In genomic region chr11:34380696-34381095, GRCh38 we compare ENCODE assay signal across 14 cellular contexts. TPM values are rescaled to one million over a fixed set of nuclear protein-coding genes. Genes with fewer than 3 reads are reported as not detected.
DNase-seq lines count a peak whose midpoint lies in the region; ATAC-seq, FAIRE-seq and TF ChIP-seq lines count a peak whose summit lies in the region.
"Had no signal": no experiment of that assay in that cellular context is flagged by ENCODE, and none has a peak within 500 bp of the region (broad histone marks: within the 10 kb centered on the region; RNA-seq: fewer than 3 reads in every experiment).

No MANE protein-coding gene starts in this region.

- TF ChIP-seq POLR2A in GM12878 (IDR thresholded peaks at IDR 0.05; ENCODE audit: low read depth, low read length) (no peak), Peyer's patch (IDR thresholded peaks at IDR 0.05) (no peak)

- H3K27me3 ChIP-seq in GM12878 (replicated peaks in 1 of 2; ENCODE audit: control insufficient read depth in 2 of 2, insufficient read depth in 2 of 2, low read length in 1 of 2), result no peaks in the 10 kb centered on the region
- peaks cover 3% of the 10 kb centered on the region for H3K27me3 ChIP-seq in osteoblast (ENCODE audit: insufficient read depth, low read length)
- no peaks in the 10 kb centered on the region for H3K27me3 ChIP-seq in Peyer's patch
- no peaks in the 10 kb centered on the region for H3K27me3 ChIP-seq in lower lobe of right lung (ENCODE audit: low read depth)

- no peak for TF ChIP-seq RAD21 in GM12878 (IDR thresholded peaks at IDR 0.05; ENCODE audit: insufficient read depth, low read depth, low read length)

- H3K27ac ChIP-seq in GM12878 (ENCODE audit: control insufficient read depth, insufficient read depth), result no peak overlapping the region
- peak overlapping the region; percentile 37 for H3K27ac ChIP-seq in osteoblast (ENCODE audit: low read depth, low read length)
- no peak overlapping the region for H3K27ac ChIP-seq in Peyer's patch
- no peak overlapping the region for H3K27ac ChIP-seq in lower lobe of right lung
- H3K27ac ChIP-seq: skin epidermis had no signal

- H3K4me1 ChIP-seq in GM12878 (ENCODE audit: control insufficient read depth, insufficient read depth, low read length), result no peaks in the 10 kb centered on the region
- peaks cover 27% of the 10 kb centered on the region for H3K4me1 ChIP-seq in osteoblast (ENCODE audit: insufficient read depth, low read length)
- H3K4me1 ChIP-seq in Peyer's patch, result no peaks in the 10 kb centered on the region
- H3K4me1 ChIP-seq in lower lobe of right lung, result no peaks in the 10 kb centered on the region
- H3K4me1 ChIP-seq: HAP-1 had no signal

- H4K20me1 ChIP-seq in GM12878 (ENCODE audit: control insufficient read depth, insufficient read depth), result no peaks in the 10 kb centered on the region
- no peaks in the 10 kb centered on the region for H4K20me1 ChIP-seq in osteoblast (ENCODE audit: insufficient read depth, low read length)

- peak; percentile 52 for DNase-seq in GM03348 (ENCODE audit: low spot score)
- peak; percentile 82 for DNase-seq in M059J (ENCODE audit: low read depth)
- DNase-seq in GM12878 (ENCODE audit: low read depth, low spot score), result no peak
- DNase-seq in osteoblast (ENCODE audit: insufficient read length, low spot score, missing footprints), result peak; percentile 76
- DNase-seq in Peyer's patch, result no peak
- no peak for DNase-seq in lower lobe of right lung
- DNase-seq: GF-D8; NCI-H1417 treated with DMSO at 0.1 percent for 48 hours; NCI-H2227 treated with DMSO at 0.1 percent for 48 hours; stimulated activated naive CD8-positive, alpha-beta T cell treated with anti-CD3 and anti-CD28 coated beads, Interleukin-15, amount 100 ng/mL, for 72 hours; T-helper 17 cell had no signal

- TF ChIP-seq EP300 in GM12878 (IDR thresholded peaks at IDR 0.05; ENCODE audit: borderline replicate concordance in 1 of 2, control insufficient read depth in 1 of 2, low read depth in 2 of 2, low read length in 2 of 2), result no peak

- SMC1A ChIA-PET in GM12878 (lab: Charles Lee; ENCODE audit: uncharacterized antibody, unreplicated experiment), result no interaction called here

- H2AFZ ChIP-seq in GM12878 (ENCODE audit: control insufficient read depth, low read depth, low read length), result no peak overlapping the region
- no peak overlapping the region for H2AFZ ChIP-seq in osteoblast (ENCODE audit: low read length)

- H3K79me2 ChIP-seq in GM12878 (ENCODE audit: control insufficient read depth, insufficient read depth, low read length) (no peaks in the 10 kb centered on the region), osteoblast (ENCODE audit: insufficient read depth, low read length) (no peaks in the 10 kb centered on the region)

- no peak for FAIRE-seq in GM12878 (lab: Jason Lieb, UNC)

- H3K9me3 ChIP-seq in GM12878 (replicated peaks; ENCODE audit: control insufficient read depth, insufficient read depth, low read length), result peaks cover 5% of the 10 kb centered on the region; the same call in 1 of the 3 replicates
- peaks cover 9% of the 10 kb centered on the region for H3K9me3 ChIP-seq in osteoblast (ENCODE audit: low read depth, low read length)
- peaks cover 0 to 9% (median 3%) of the 10 kb centered on the region in 4 donors for H3K9me3 ChIP-seq in Peyer's patch
- peaks cover 22% of the 10 kb centered on the region for H3K9me3 ChIP-seq in lower lobe of right lung

- no peaks in the 10 kb centered on the region for H3K36me3 ChIP-seq in GM12878 (ENCODE audit: control insufficient read depth in 2 of 2, insufficient read depth in 2 of 2, low read length in 1 of 2)
- no peaks in the 10 kb centered on the region for H3K36me3 ChIP-seq in osteoblast (ENCODE audit: insufficient read depth, low read length)
- no peaks in the 10 kb centered on the region for H3K36me3 ChIP-seq in Peyer's patch
- H3K36me3 ChIP-seq in lower lobe of right lung, result no peaks in the 10 kb centered on the region
- H3K36me3 ChIP-seq: HAP-1 had no signal

- in situ Hi-C loops in GM12878 (cut with MboI), result no loop called here

- H3K4me2 ChIP-seq in GM12878 (ENCODE audit: control insufficient read depth, insufficient read depth), result no peak overlapping the region
- peak overlapping the region; percentile 65 for H3K4me2 ChIP-seq in osteoblast (ENCODE audit: insufficient read depth, low read length)

- ATAC-seq in GM12878 (no peak), GM21360 (IDR thresholded peaks at IDR 0.05; ENCODE audit: unreplicated experiment) (no peak), lower lobe of right lung (no peak)
- ATAC-seq: stimulated activated naive CD8-positive, alpha-beta T cell treated with anti-CD3 and anti-CD28 coated beads, Interleukin-15, amount 100 ng/mL, for 72 hours; T-helper 17 cell had no signal

- no peak overlapping the region for H3K9ac ChIP-seq in GM12878 (ENCODE audit: control insufficient read depth, insufficient read depth, low read length)

- POLR2A ChIA-PET in GM12878 (lab: Charles Lee), result no interaction called here

- intact Hi-C loops in GM12878 (cut with micrococcal nuclease; ENCODE audit: unreplicated experiment), result no loop called here
- intact Hi-C loops in lower lobe of right lung (cut with DNase I), result no loop called here

- CTCF ChIA-PET in GM12878 (lab: Yijun Ruan, JAX), result interaction anchor here (1.0 to 1.9 kb wide), 3 partner anchors 14 to 523 kb away, joined by 3 to 10 read pairs (median 3); no protein-coding TSS in a partner anchor

- RAD21 ChIA-PET in GM12878 (lab: Charles Lee; ENCODE audit: unreplicated experiment), result no interaction called here

- no peak for TF ChIP-seq CTCF in GM12878 (IDR thresholded peaks at IDR 0.05 in 2 of 3, conservative IDR thresholded peaks at IDR 0.05 in 1 of 3; ENCODE audit: control insufficient read depth in 2 of 3, extremely low read depth in 1 of 3, insufficient read depth in 1 of 3, low read depth in 3 of 3, low read length in 3 of 3)
- no peak for TF ChIP-seq CTCF in osteoblast (IDR thresholded peaks at IDR 0.05; ENCODE audit: extremely low read depth, low read depth, low read length)
- TF ChIP-seq CTCF in Peyer's patch (IDR thresholded peaks at IDR 0.05), result no peak
- TF ChIP-seq CTCF in lower lobe of right lung (IDR thresholded peaks at IDR 0.05), result no peak

- no peak overlapping the region for H3K4me3 ChIP-seq in GM12878
- no peak overlapping the region for H3K4me3 ChIP-seq in osteoblast (ENCODE audit: insufficient read depth, low read length)
- H3K4me3 ChIP-seq in Peyer's patch, result no peak overlapping the region
- H3K4me3 ChIP-seq in lower lobe of right lung, result no peak overlapping the region
- H3K4me3 ChIP-seq: HAP-1, skin epidermis had no signal

- WGBS in GM12878 (ENCODE audit: insufficient coverage, insufficient replicate concordance, low lambda C conversion rate, missing lambda C conversion rate), result 0% methylated on average over 2 of the region's 2 CpGs

- BruUV-seq in GM12878 (replicated peaks; lab: Mats Ljungman, UMichigan), result no TSS peak

RNA-seq across cellular contexts. Expression of gene ABTB2, which starts 22.9 kb away (rescaled TPM):
- 1.8 and 3.2 TPM in 2 replicates for total RNA-seq in M059J (2014; rRNA removed; shearing (Covaris generic))
- 8.8 and 9.6 TPM in 2 replicates for total RNA-seq in GM12878 (2013; cell fraction: nucleolus; rRNA removed)
- total RNA-seq in GM12878 (2014; rRNA removed) (0.54 and 1.0 TPM in 2 replicates), GM12878 (2014; rRNA removed; fragmentation: Illumina TruSeq; extraction: Trizol) (0.27 and 0.28 TPM in 2 replicates), GM12878 (2021) (1.6 and 2.1 TPM in 2 replicates), osteoblast (5.1 and 5.9 TPM in 2 replicates), Peyer's patch (10 to 100 TPM in 3 of 4 donors, 1 to 10 TPM in 1; 5.0 to 44.1 (median 33.0) TPM), lower lobe of right lung (2.7 TPM)
- polyA plus RNA-seq in GM12878 (2011; ENCODE audit: low read depth), result 0.81 TPM
- polyA plus RNA-seq in GM12878 (2011; rRNA removed) (0.19 and 0.49 TPM in 2 replicates), GM12878 (2014; fragmentation: Illumina TruSeq; extraction: Trizol) (0.22 and 0.76 TPM in 2 replicates), GM12878 (2014; fragmentation: Nextera tagmentation; extraction: Ambion mirVana) (under 1 TPM; 0.13 to 0.16 TPM), GM12878 (2014; rRNA removed) (1.1 and 1.7 TPM in 2 replicates), GM12878 (2016; fragmentation: Nextera tagmentation; extraction: Ambion mirVana) (1 to 10 TPM in 1 of 2 experiments, under 1 TPM in 1; 0.68 to 1.1 TPM)
- polyA plus RNA-seq in GM12878 (2011; cell fraction: cytosol; rRNA removed), result 0.57 and 0.64 TPM in 2 replicates
- polyA plus RNA-seq in GM12878 (2011; cell fraction: nucleus; rRNA removed), result 2.1 and 2.4 TPM in 2 replicates
- polyA plus RNA-seq in GM12878 (2012), result 1.8 and 2.4 TPM in 2 replicates
- polyA minus RNA-seq in GM12878 (2011; rRNA and poly(A)+ RNA removed), result 0.37 and 0.82 TPM in 2 replicates
- 0.21 and 0.53 TPM in 2 replicates for polyA minus RNA-seq in GM12878 (2011; cell fraction: cytosol; rRNA and poly(A)+ RNA removed)
- 1.3 and 2.4 TPM in 2 replicates for polyA minus RNA-seq in GM12878 (2011; cell fraction: nucleus; rRNA and poly(A)+ RNA removed)

RNA-seq across cellular contexts. Expression of gene CAT, which starts 58.0 kb away (rescaled TPM):
- total RNA-seq in M059J (2014; rRNA removed; shearing (Covaris generic)), result 102 and 121 TPM in 2 replicates
- 45.0 and 47.4 TPM in 2 replicates for total RNA-seq in GM12878 (2013; cell fraction: nucleolus; rRNA removed)
- total RNA-seq in GM12878 (2014; rRNA removed), result 35.0 and 40.8 TPM in 2 replicates
- 31.2 and 32.2 TPM in 2 replicates for total RNA-seq in GM12878 (2014; rRNA removed; fragmentation: Illumina TruSeq; extraction: Trizol)
- 22.4 and 23.8 TPM in 2 replicates for total RNA-seq in GM12878 (2021)
- 19.5 TPM for polyA plus RNA-seq in GM12878 (2011; ENCODE audit: low read depth)
- polyA plus RNA-seq in GM12878 (2011; rRNA removed), result 71.3 and 77.3 TPM in 2 replicates
- polyA plus RNA-seq in GM12878 (2011; cell fraction: cytosol; rRNA removed), result 54.5 and 59.7 TPM in 2 replicates
- polyA plus RNA-seq in GM12878 (2011; cell fraction: nucleus; rRNA removed), result 54.3 and 56.3 TPM in 2 replicates
- polyA plus RNA-seq in GM12878 (2012), result 23.9 and 29.3 TPM in 2 replicates
- 38.8 and 44.3 TPM in 2 replicates for polyA plus RNA-seq in GM12878 (2014; fragmentation: Illumina TruSeq; extraction: Trizol)
- 10 to 100 TPM; 25.1 to 30.5 TPM for polyA plus RNA-seq in GM12878 (2014; fragmentation: Nextera tagmentation; extraction: Ambion mirVana)
- polyA plus RNA-seq in GM12878 (2014; rRNA removed), result 24.5 and 26.2 TPM in 2 replicates
- 10 to 100 TPM; 43.6 TPM for polyA plus RNA-seq in GM12878 (2016; fragmentation: Nextera tagmentation; extraction: Ambion mirVana)
- 44.3 and 46.3 TPM in 2 replicates for polyA minus RNA-seq in GM12878 (2011; rRNA and poly(A)+ RNA removed)
- polyA minus RNA-seq in GM12878 (2011; cell fraction: cytosol; rRNA and poly(A)+ RNA removed), result 12.8 and 17.3 TPM in 2 replicates
- polyA minus RNA-seq in GM12878 (2011; cell fraction: nucleus; rRNA and poly(A)+ RNA removed), result 18.9 and 22.2 TPM in 2 replicates
- 56.6 and 62.6 TPM in 2 replicates for total RNA-seq in osteoblast
- 100 to 1,000 TPM in 3 of 4 donors, 10 to 100 TPM in 1; 81.0 to 271 (median 133) TPM for total RNA-seq in Peyer's patch
- 259 TPM for total RNA-seq in lower lobe of right lung

Comparison
In these comparisons a context has a peak if more than half of its experiments do, and no peak if none do; other contexts are left out.
1. DNase-seq: peak in GM03348 (single experiment), M059J (single experiment) and osteoblast (single experiment); none in GM12878 (single experiment), Peyer's patch (0 of 3) and lower lobe of right lung (single experiment).